1 cellular context compared by ENCODE assay signal in genomic region chr4:169315530-169316306, GRCh38.
TF ChIP-seq lines count a peak whose summit lies in the region.

No MANE protein-coding gene starts in this region.

TF ChIP-seq in SK-N-SH, 30 proteins besides CTCF, POLR2A, EP300 and RAD21 (continued from another document):
- TF ChIP-seq IRF3 (IDR thresholded peaks at IDR 0.05; ENCODE audit: low read depth, low read length): no peak
- no peak for TF ChIP-seq TAF1 (IDR thresholded peaks at IDR 0.05; ENCODE audit: borderline replicate concordance, low read depth, low read length)
- no peak for TF ChIP-seq CHD2 (IDR thresholded peaks at IDR 0.05; ENCODE audit: low read length, partially characterized antibody)
- TF ChIP-seq ELF1 (IDR thresholded peaks at IDR 0.05): no peak
- no peak for TF ChIP-seq YY1 (IDR thresholded peaks at IDR 0.05; ENCODE audit: low read depth)
- TF ChIP-seq TEAD4 (IDR thresholded peaks at IDR 0.05; ENCODE audit: borderline replicate concordance, insufficient read depth): no peak
- TF ChIP-seq FOSL2 (IDR thresholded peaks at IDR 0.05; ENCODE audit: borderline replicate concordance, low read depth): no peak
- no peak for TF ChIP-seq SMC3 (IDR thresholded peaks at IDR 0.05; ENCODE audit: low read depth, low read length)
- no peak for TF ChIP-seq NRF1 (IDR thresholded peaks at IDR 0.05; ENCODE audit: low read depth, low read length)
- no peak for TF ChIP-seq GATA2 (CRISPR knock-in tag; IDR thresholded peaks at IDR 0.05)
- TF ChIP-seq RXRA (IDR thresholded peaks at IDR 0.05; ENCODE audit: borderline replicate concordance, low read depth): no peak
- no peak for TF ChIP-seq TCF12 (IDR thresholded peaks at IDR 0.05)
- no peak for TF ChIP-seq RCOR1 (IDR thresholded peaks at IDR 0.05; ENCODE audit: low read length)
- no peak for TF ChIP-seq FOXM1 (IDR thresholded peaks at IDR 0.05; ENCODE audit: low read depth)
